ENCODE assay signal across 1 cellular context in genomic region chr6:31915351-31915750, GRCh38.
TF ChIP-seq lines count a peak whose summit lies in the region.

No MANE protein-coding gene starts in this region.

TF ChIP-seq in K562, 482 proteins besides CTCF, POLR2A, EP300 and RAD21:
- TF ChIP-seq TRIM24 (IDR thresholded peaks at IDR 0.05) = 0 out of 4 replicates have a peak, but pooled peaks of 1 of the 2 experiments have one; percentile 16
- no peak for TF ChIP-seq GTF2F1 (IDR thresholded peaks at IDR 0.05; ENCODE audit: low read depth, low read length)
- no peak for TF ChIP-seq STAG1 (CRISPR knock-in tag; IDR thresholded peaks at IDR 0.05; ENCODE audit: borderline replicate concordance)
- TF ChIP-seq CBX3 (IDR thresholded peaks at IDR 0.05; ENCODE audit: borderline replicate concordance in 1 of 2, low read length in 2 of 2) = peak in 1 of 2 experiments; percentile 65; a peak in 1 of 3 replicates
- TF ChIP-seq BCOR (IDR thresholded peaks at IDR 0.05) = peak; percentile 69; the same call in 1 of the 2 replicates
- peak; percentile 95 for TF ChIP-seq ZNF12 (CRISPR knock-in tag; IDR thresholded peaks at IDR 0.05)
- TF ChIP-seq GABPB2 (CRISPR knock-in tag; conservative IDR thresholded peaks at IDR 0.05) = no peak
- 0 out of 4 replicates have a peak, but pooled peaks of 1 of the 2 experiments have one; percentile 31 for TF ChIP-seq KDM1A (IDR thresholded peaks at IDR 0.05)
- TF ChIP-seq NFATC3 (IDR thresholded peaks at IDR 0.05) = no peak
- peak; percentile 72 for TF ChIP-seq RBM25 (IDR thresholded peaks at IDR 0.05; ENCODE audit: low read depth, low read length, severe bottlenecking)
- peak; percentile 69; the same call in 1 of the 2 replicates for TF ChIP-seq TRIM28 (IDR thresholded peaks at IDR 0.05)
- no peak for TF ChIP-seq TCFL5 (CRISPR knock-in tag; conservative IDR thresholded peaks at IDR 0.05)
TF ChIP-seq in K562: peak in this region for 7.
